Comparison of ENCODE assay signal across 8 cellular contexts in genomic region chr3:119498188-119498987, GRCh38. TPM values are rescaled to one million over a fixed set of nuclear protein-coding genes. Genes with fewer than 3 reads are reported as not detected.
DNase-seq lines count a peak whose midpoint lies in the region; ATAC-seq and TF ChIP-seq lines count a peak whose summit lies in the region.

Gene TIMMDC1 (plus strand): TSS chr3:119498547. CDS start chr3:119498734, 187 bp downstream.

- peak within 1 kb of the TSS; percentile 99 for H3K4me3 Mint-ChIP-seq in GM23338
- H3K4me3 Mint-ChIP-seq in naive B cell, result peak within 1 kb of the TSS; percentile 97 to 100 (median 99)
- peak within 1 kb of the TSS; percentile 99 for H3K4me3 Mint-ChIP-seq in stimulated activated memory B cell treated with anti-CD40 and anti-IgM and Interleukin-4, amounts not matched to agents 10 μg/mL and 1 μg/mL and 100 μg/mL, for 72 hours

- H3K27ac ChIP-seq in DOHH2 (ENCODE audit: low read depth, low read length), result peak within 1 kb of the TSS; percentile 46
- H3K27ac ChIP-seq in GM23338 (ENCODE audit: low read depth), result peak within 1 kb of the TSS; percentile 99

- H3K4me2 ChIP-seq in DOHH2 (ENCODE audit: low read length) (peak within 1 kb of the TSS; percentile 94), GM23338 (peak within 1 kb of the TSS; percentile 84)

- H3K9me3 Mint-ChIP-seq in GM23338 (no peaks in the 10 kb centered on the region; the same call in 2 of the 3 replicates), naive B cell (no peaks in the 10 kb centered on the region)
- H3K9me3 Mint-ChIP-seq in stimulated activated memory B cell treated with anti-CD40 and anti-IgM and Interleukin-4, amounts not matched to agents 10 μg/mL and 1 μg/mL and 100 μg/mL, for 72 hours, result no peaks in the 10 kb centered on the region

- H3K27me3 Mint-ChIP-seq in GM23338 (ENCODE audit: insufficient read depth, low read depth, poor library complexity) (no peaks in the 10 kb centered on the region), naive B cell (no peaks in the 10 kb centered on the region)
- H3K27me3 Mint-ChIP-seq in stimulated activated memory B cell treated with anti-CD40 and anti-IgM and Interleukin-4, amounts not matched to agents 10 μg/mL and 1 μg/mL and 100 μg/mL, for 72 hours, result no peaks in the 10 kb centered on the region

- DNase-seq in GM23338 (ENCODE audit: low spot score) (peak; percentile 99), LHCN-M2 (ENCODE audit: low read depth) (peak; percentile 95), RPMI8226 (peak; percentile 98), fibroblast of gingiva (ENCODE audit: low read depth) (peak; percentile 95), naive B cell (peak; percentile 96)
- peak; percentile 94 to 98 for DNase-seq in activated T-helper 1 cell treated with anti-CD3 and anti-CD28 coated beads, Interleukin-2, amount 50 U/mL, for 16 hours (ENCODE audit: low read depth in 1 of 2, low spot score in 1 of 2)

- H3K9me2 ChIP-seq in DOHH2 (replicated peaks; ENCODE audit: control insufficient read depth, low read length) (no peaks in the 10 kb centered on the region), GM23338 (ENCODE audit: insufficient read depth) (no peaks in the 10 kb centered on the region)

- H3F3A ChIP-seq in DOHH2 (ENCODE audit: control insufficient read depth, insufficient read depth) (no peaks in the 10 kb centered on the region), GM23338 (replicated peaks; ENCODE audit: low read depth) (0 out of 2 replicates have a peak, but pooled peaks cover 5% of the 10 kb centered on the region)

- peaks cover 28% of the 10 kb centered on the region for H3K4me1 ChIP-seq in DOHH2 (ENCODE audit: control insufficient read depth, low read length)
- H3K4me1 ChIP-seq in GM23338 (ENCODE audit: insufficient read depth), result peaks cover 14% of the 10 kb centered on the region

- H3K36me3 ChIP-seq in DOHH2 (ENCODE audit: control insufficient read depth, low read length) (peaks cover 36% of the 10 kb centered on the region), GM23338 (ENCODE audit: insufficient read depth) (peaks cover 8% of the 10 kb centered on the region; the same call in 1 of the 2 replicates)

- peak within 1 kb of the TSS; percentile 76 for H2AFZ ChIP-seq in GM23338

- H3K4me1 Mint-ChIP-seq in GM23338 (peaks cover 10% of the 10 kb centered on the region), naive B cell (peaks cover 16 to 35% (median 22%) of the 10 kb centered on the region in 3 donors)
- peaks cover 31% of the 10 kb centered on the region for H3K4me1 Mint-ChIP-seq in stimulated activated memory B cell treated with anti-CD40 and anti-IgM and Interleukin-4, amounts not matched to agents 10 μg/mL and 1 μg/mL and 100 μg/mL, for 72 hours

- H3K27me3 ChIP-seq in DOHH2 (ENCODE audit: control insufficient read depth, low read length) (no peaks in the 10 kb centered on the region), GM23338 (ENCODE audit: insufficient read depth) (no peaks in the 10 kb centered on the region)

- H3K36me3 Mint-ChIP-seq in GM23338 (ENCODE audit: low read depth) (peaks cover 18% of the 10 kb centered on the region), naive B cell (peaks cover 0 to 4% of the 10 kb centered on the region in 2 donors)
- peaks cover 6% of the 10 kb centered on the region for H3K36me3 Mint-ChIP-seq in stimulated activated memory B cell treated with anti-CD40 and anti-IgM and Interleukin-4, amounts not matched to agents 10 μg/mL and 1 μg/mL and 100 μg/mL, for 72 hours

- no peak for TF ChIP-seq CTCF in DOHH2 (IDR thresholded peaks at IDR 0.05; ENCODE audit: low read depth, low read length, poor library complexity, severe bottlenecking)
- TF ChIP-seq CTCF in GM23338 (conservative IDR thresholded peaks at IDR 0.05; ENCODE audit: low read depth in 2 of 2), result no peak

- H3K4me3 ChIP-seq in DOHH2 (ENCODE audit: low read length) (peak within 1 kb of the TSS; percentile 92), GM23338 (peak within 1 kb of the TSS; percentile 94)

- ATAC-seq in GM23338, result peak; percentile 95
- ATAC-seq in naive B cell (ENCODE audit: low read depth in 2 of 2), result peak; percentile 97 to 98
- peak; percentile 100 for ATAC-seq in stimulated activated memory B cell treated with anti-CD40 and anti-IgM and Interleukin-4, amounts not matched to agents 10 μg/mL and 1 μg/mL and 100 μg/mL, for 72 hours

- no peaks in the 10 kb centered on the region for H3K9me3 ChIP-seq in DOHH2 (ENCODE audit: control insufficient read depth, insufficient read depth, low read length)

- peaks cover 52% of the 10 kb centered on the region for H3K79me2 ChIP-seq in DOHH2 (ENCODE audit: control insufficient read depth, low read length)
- H3K79me2 ChIP-seq in GM23338 (replicated peaks; ENCODE audit: insufficient read depth), result peaks cover 34% of the 10 kb centered on the region

- peak within 1 kb of the TSS; percentile 100 for H3K27ac Mint-ChIP-seq in GM23338
- peak within 1 kb of the TSS; percentile 97 to 100 (median 98) for H3K27ac Mint-ChIP-seq in naive B cell
- H3K27ac Mint-ChIP-seq in stimulated activated memory B cell treated with anti-CD40 and anti-IgM and Interleukin-4, amounts not matched to agents 10 μg/mL and 1 μg/mL and 100 μg/mL, for 72 hours, result peak within 1 kb of the TSS; percentile 98

- H4K20me1 ChIP-seq in DOHH2 (ENCODE audit: control insufficient read depth, insufficient read depth, low read depth, low read length), result no peaks in the 10 kb centered on the region
- H4K20me1 ChIP-seq in GM23338 (replicated peaks; ENCODE audit: insufficient read depth), result 0 out of 2 replicates have a peak, but pooled peaks cover 4% of the 10 kb centered on the region

TF ChIP-seq in GM23338, 12 proteins besides CTCF, POLR2A, EP300 and RAD21:
- peak; percentile 99 for TF ChIP-seq POLR2AphosphoS5 (IDR thresholded peaks at IDR 0.05; ENCODE audit: low read depth)
- peak; percentile 86 for TF ChIP-seq CREB1 (CRISPR knock-in tag; IDR thresholded peaks at IDR 0.05; ENCODE audit: low read depth)
- no peak for TF ChIP-seq STAT1 (IDR thresholded peaks at IDR 0.05; ENCODE audit: unreplicated experiment)
- TF ChIP-seq ZNF114 (CRISPR knock-in tag; IDR thresholded peaks at IDR 0.05), result no peak
- TF ChIP-seq ZNF331 (CRISPR knock-in tag; IDR thresholded peaks at IDR 0.05; ENCODE audit: low read depth), result no peak
- no peak for TF ChIP-seq JUNB (IDR thresholded peaks at IDR 0.05; ENCODE audit: unreplicated experiment)
- TF ChIP-seq EZH2 (IDR thresholded peaks at IDR 0.05; ENCODE audit: low read depth, unreplicated experiment), result no peak
- peak; percentile 87 for TF ChIP-seq ETS1 (IDR thresholded peaks at IDR 0.05)

RNA-seq across cellular contexts. Expression of gene TIMMDC1, which starts in this region (rescaled TPM):
- 49.1 and 62.2 TPM in 2 replicates for total RNA-seq in GM23338 (2014; rRNA removed; shearing (Covaris generic))
- polyA plus RNA-seq in GM23338 (2016; fragmentation: Nextera tagmentation; extraction: Ambion mirVana) (98.2 and 105 TPM in 2 replicates), naive B cell (ENCODE audit: low read depth in 6 of 6) (10 to 100 TPM; 57.3 to 77.6 (median 64.2) TPM)
- total RNA-seq in LHCN-M2 (2014; rRNA removed), result 61.1 and 63.0 TPM in 2 replicates
- polyA plus RNA-seq in LHCN-M2 (2012), result 77.7 TPM

Comparison
In these comparisons a context has a peak if more than half of its experiments do, and no peak if none do; other contexts are left out.
1. Peak in every context shown above with its lines: DNase-seq, ATAC-seq, H3K4me3 ChIP-seq and H3K27ac ChIP-seq.